18 cellular contexts compared by ENCODE assay signal in genomic region chr5:179362355-179362754, GRCh38. TPM values are rescaled to one million over a fixed set of nuclear protein-coding genes. Genes with fewer than 3 reads are reported as not detected.
DNase-seq lines count a peak whose midpoint lies in the region; ATAC-seq and TF ChIP-seq lines count a peak whose summit lies in the region.
"Had no signal": no experiment of that assay in that cellular context is flagged by ENCODE, and none has a peak within 500 bp of the region (broad histone marks: within the 10 kb centered on the region; RNA-seq: fewer than 3 reads in every experiment).

No MANE protein-coding gene starts in this region.

- no peaks in the 10 kb centered on the region for H3K9me3 ChIP-seq in endodermal cell (ENCODE audit: control insufficient read depth, low read length)

- intact Hi-C loops in left ventricle myocardium superior (cut with micrococcal nuclease), result no loop called here
- intact Hi-C loops in cardiac septum (cut with DNase I), result no loop called here

- DNase-seq in left ventricle myocardium superior (peak; percentile 16), cardiac septum (ENCODE audit: low spot score) (no peak), endodermal cell (no peak), glutamatergic neuron (no peak)
- DNase-seq: 8988T; CD4-positive, alpha-beta memory T cell; DMS153; DMS79; GF-D8; GOT3; KG1 had no signal

- H3K27me3 Mint-ChIP-seq in endodermal cell (ENCODE audit: insufficient read depth) (peaks cover 19% of the 10 kb centered on the region), glutamatergic neuron (ENCODE audit: unreplicated experiment) (peaks cover 10% of the 10 kb centered on the region)

- H3K9ac ChIP-seq in endodermal cell (ENCODE audit: extremely low read depth, low read length, poor library complexity, severe bottlenecking), result no peak overlapping the region
- H3K9ac ChIP-seq: BLaER1 had no signal

- no peak overlapping the region for H3K4me3 ChIP-seq in endodermal cell (ENCODE audit: low read length)
- H3K4me3 ChIP-seq: BLaER1 had no signal

- ATAC-seq in left ventricle myocardium superior (no peak), HG02798 (IDR thresholded peaks at IDR 0.05; ENCODE audit: poor library complexity, unreplicated experiment) (no peak), HG02938 (IDR thresholded peaks at IDR 0.05; ENCODE audit: unreplicated experiment) (no peak)
- ATAC-seq: HepG2 had no signal

- H3K36me3 ChIP-seq in endodermal cell (ENCODE audit: control insufficient read depth, insufficient read depth, low read length), result no peaks in the 10 kb centered on the region
- H3K36me3 ChIP-seq: BLaER1 had no signal

- no peak overlapping the region for H3K27ac Mint-ChIP-seq in endodermal cell
- H3K27ac Mint-ChIP-seq in glutamatergic neuron (ENCODE audit: unreplicated experiment), result no peak overlapping the region
- H3K27ac Mint-ChIP-seq: CD14-positive monocyte; CD4-positive, alpha-beta memory T cell; IgD-negative memory B cell had no signal

- TF ChIP-seq CTCF in endodermal cell (conservative IDR thresholded peaks at IDR 0.05) (peak; percentile 20), glutamatergic neuron (IDR thresholded peaks at IDR 0.05; ENCODE audit: partially characterized antibody, unreplicated experiment) (no peak)

- peak overlapping the region; percentile 14 for H3K27ac ChIP-seq in angular gyrus (ENCODE audit: low read depth, low read length)
- no peak overlapping the region for H3K27ac ChIP-seq in endodermal cell (ENCODE audit: low read depth, low read length)
- H3K27ac ChIP-seq: BLaER1 had no signal

- H3K9me3 Mint-ChIP-seq in endodermal cell (no peaks in the 10 kb centered on the region), glutamatergic neuron (ENCODE audit: unreplicated experiment) (peaks cover 5% of the 10 kb centered on the region)

- H3K36me3 Mint-ChIP-seq in endodermal cell (ENCODE audit: low read depth), result no peaks in the 10 kb centered on the region
- H3K36me3 Mint-ChIP-seq in glutamatergic neuron (ENCODE audit: unreplicated experiment), result no peaks in the 10 kb centered on the region
- H3K36me3 Mint-ChIP-seq: CD14-positive monocyte; CD4-positive, alpha-beta memory T cell had no signal

- H3K27me3 ChIP-seq in endodermal cell (ENCODE audit: control insufficient read depth, insufficient read depth, low read length, poor library complexity, severe bottlenecking), result no peaks in the 10 kb centered on the region
- H3K27me3 ChIP-seq: BLaER1 had no signal

- H3K4me3 Mint-ChIP-seq in endodermal cell (no peak overlapping the region), glutamatergic neuron (ENCODE audit: unreplicated experiment) (no peak overlapping the region)
- H3K4me3 Mint-ChIP-seq: CD14-positive monocyte; CD4-positive, alpha-beta memory T cell; IgD-negative memory B cell had no signal

- 89 to 93% methylated on average over 12 to 18 of the region's 18 CpGs for WGBS in endodermal cell (ENCODE audit: insufficient coverage in 1 of 2, insufficient read length in 1 of 2), 2 experiments

- no peaks in the 10 kb centered on the region for H3K4me1 ChIP-seq in endodermal cell (ENCODE audit: control insufficient read depth, insufficient read depth, low read length)
- H3K4me1 ChIP-seq: BLaER1 had no signal

- H3K4me1 Mint-ChIP-seq in endodermal cell (peaks cover 3% of the 10 kb centered on the region), glutamatergic neuron (ENCODE audit: low read depth, unreplicated experiment) (peaks cover 12% of the 10 kb centered on the region)
- H3K4me1 Mint-ChIP-seq: CD4-positive, alpha-beta memory T cell; IgD-negative memory B cell had no signal

RNA-seq across cellular contexts. Expression of gene ADAMTS2, which starts 17.1 kb away (rescaled TPM):
- 4.3 TPM for total RNA-seq in left ventricle myocardium superior
- total RNA-seq in cardiac septum, result 5.9 TPM
- total RNA-seq in endodermal cell, result 1 to 10 TPM; 1.2 to 2.6 TPM
- 15.5 TPM for polyA plus RNA-seq in endodermal cell (2013, experiment 1 of 2)
- 13.7 TPM for polyA plus RNA-seq in endodermal cell (2013, experiment 2 of 2)
- 23.5 TPM for total RNA-seq in glutamatergic neuron (ENCODE audit: unreplicated experiment)
- total RNA-seq: CD4-positive, alpha-beta memory T cell had no signal
- polyA plus RNA-seq: IgD-negative memory B cell had no signal
